ENCODE assay signal across 14 cellular contexts in genomic region chr2:3034856-3035255, GRCh38.
"Had no signal": no experiment of that assay in that cellular context is flagged by ENCODE, and none has a peak within 500 bp of the region (broad histone marks: within the 10 kb centered on the region; RNA-seq: fewer than 3 reads in every experiment).

No MANE protein-coding gene starts in this region.

- H3K36me3 ChIP-seq: colonic mucosa, heart right ventricle, right atrium auricular region had no signal

- DNase-seq: activated CD8-positive, alpha-beta memory T cell treated with anti-CD3 and anti-CD28 coated beads, Interleukin-2, amount 50 U/mL, for 4 hours; activated CD8-positive, alpha-beta T cell treated with anti-CD3 and anti-CD28 coated beads for 36 hours; activated naive CD4-positive, alpha-beta T cell; colonic mucosa; effector CD4-positive, alpha-beta T cell; heart right ventricle; SW 1271; T-helper 9 cell had no signal

- H3K4me1 ChIP-seq: colonic mucosa, heart right ventricle, right atrium auricular region had no signal

- H3K36me3 Mint-ChIP-seq: memory B cell had no signal

- ATAC-seq: activated CD8-positive, alpha-beta T cell treated with anti-CD3 and anti-CD28 coated beads for 36 hours had no signal

- H3K9me3 ChIP-seq: colonic mucosa, right atrium auricular region had no signal

- H3K4me3 Mint-ChIP-seq: activated CD8-positive, alpha-beta T cell treated with anti-CD3 and anti-CD28 coated beads for 36 hours; memory B cell; type B pancreatic cell had no signal

- H3K27me3 ChIP-seq: colonic mucosa, right atrium auricular region had no signal

- H3K27ac Mint-ChIP-seq: activated CD8-positive, alpha-beta T cell treated with anti-CD3 and anti-CD28 coated beads for 36 hours; memory B cell; type B pancreatic cell had no signal

- H3K4me3 ChIP-seq: colonic mucosa, heart right ventricle, right atrium auricular region, skin epidermis had no signal

- FAIRE-seq: frontal cortex, islet of Langerhans had no signal

- H3K4me1 Mint-ChIP-seq: memory B cell had no signal

- H3K27ac ChIP-seq: colonic mucosa, heart right ventricle, right atrium auricular region, skin epidermis had no signal
